Comparison of ENCODE assay signal across 9 cellular contexts in genomic region chr5:151924564-151925395, GRCh38. TPM values are rescaled to one million over a fixed set of nuclear protein-coding genes. Genes with fewer than 3 reads are reported as not detected.
A peak's percentile ranks its signal among the peaks of the same experiment; 100 is the strongest.
DNase-seq lines count a peak whose midpoint lies in the region; ATAC-seq and TF ChIP-seq lines count a peak whose summit lies in the region.
"Had no signal": no experiment of that assay in that cellular context is flagged by ENCODE, and none has a peak within 500 bp of the region (broad histone marks: within the 10 kb centered on the region; RNA-seq: fewer than 3 reads in every experiment).

Gene GLRA1, minus strand, starts transcription at chr5:151924851. Its CDS starts 302 bp downstream, at chr5:151924549.

- no peak within 1 kb of the TSS for H3K27ac ChIP-seq in AG04450 (ENCODE audit: low read depth, low read length)

- H3K4me3 Mint-ChIP-seq in T-helper 2 cell treated with Interferon-gamma antibody and Interleukin-4, amounts not matched to agents 5 μg/mL and 100 μg/mL, for 36 hours: no peak within 1 kb of the TSS

- CTCF ChIA-PET in AG04450 (lab: Charles Lee): no interaction called here

- POLR2A ChIA-PET in AG04450 (lab: Yijun Ruan, JAX): no interaction called here

- peaks cover 8% of the 10 kb centered on the region for H3K27me3 Mint-ChIP-seq in T-helper 2 cell treated with Interferon-gamma antibody and Interleukin-4, amounts not matched to agents 5 μg/mL and 100 μg/mL, for 36 hours (ENCODE audit: low read depth)

- H3K9me3 ChIP-seq in AG04450 (ENCODE audit: control insufficient read depth, insufficient read depth, low read length): no peaks in the 10 kb centered on the region

- peak; percentile 43 for ATAC-seq in HG03175 (IDR thresholded peaks at IDR 0.05; ENCODE audit: unreplicated experiment)
- ATAC-seq in GM18909 (IDR thresholded peaks at IDR 0.05; ENCODE audit: poor library complexity, unreplicated experiment): no peak
- ATAC-seq in GM21576 (IDR thresholded peaks at IDR 0.05; ENCODE audit: unreplicated experiment): no peak

- no peaks in the 10 kb centered on the region for H3K4me1 Mint-ChIP-seq in T-helper 2 cell treated with Interferon-gamma antibody and Interleukin-4, amounts not matched to agents 5 μg/mL and 100 μg/mL, for 36 hours (ENCODE audit: low read depth)

- no peak within 1 kb of the TSS for H3K4me3 ChIP-seq in AG04450 (ENCODE audit: low read depth, low read length)

- H3K27me3 ChIP-seq in AG04450 (ENCODE audit: control insufficient read depth, insufficient read depth, low read length): no peaks in the 10 kb centered on the region

- no peak for TF ChIP-seq CTCF in AG04450 (IDR thresholded peaks at IDR 0.05; ENCODE audit: low read depth, low read length)

- DNase-seq in AG04450 (ENCODE audit: low read depth, low spot score) (peak; percentile 4), kidney tubule cell (ENCODE audit: low spot score) (peak; percentile 44)
- peak; percentile 16 for DNase-seq in T-helper 2 cell treated with Interferon-gamma antibody and Interleukin-4, amounts not matched to agents 5 μg/mL and 100 μg/mL, for 36 hours (ENCODE audit: low spot score)
- peak; percentile 31 for DNase-seq in central memory CD4-positive, alpha-beta T cell
- DNase-seq in stimulated activated CD8-positive, alpha-beta memory T cell treated with anti-CD3 and anti-CD28 coated beads, Interleukin-15, amount 100 ng/mL, for 24 hours (ENCODE audit: low read depth): peak; percentile 3

- H3K9me3 Mint-ChIP-seq in T-helper 2 cell treated with Interferon-gamma antibody and Interleukin-4, amounts not matched to agents 5 μg/mL and 100 μg/mL, for 36 hours: no peaks in the 10 kb centered on the region

- no peaks in the 10 kb centered on the region for H3K36me3 Mint-ChIP-seq in T-helper 2 cell treated with Interferon-gamma antibody and Interleukin-4, amounts not matched to agents 5 μg/mL and 100 μg/mL, for 36 hours (ENCODE audit: low read depth)

- no peak within 1 kb of the TSS for H3K27ac Mint-ChIP-seq in T-helper 2 cell treated with Interferon-gamma antibody and Interleukin-4, amounts not matched to agents 5 μg/mL and 100 μg/mL, for 36 hours

RNA-seq across cellular contexts. Expression of gene GLRA1, which starts in this region (rescaled TPM):
- polyA plus RNA-seq in AG04450 (2011; rRNA removed): not detected in 2 replicates
- not detected in 2 replicates for polyA minus RNA-seq in AG04450 (2011; rRNA and poly(A)+ RNA removed)
- polyA plus RNA-seq: thymus had no signal

Comparison
In these comparisons a context has a peak if more than half of its experiments do, and no peak if none do; other contexts are left out.
1. Peak in DNase-seq in AG04450; RNA of the gene not detected or under 1 TPM.